ENCODE assay signal across 1 cellular context in the genomic region with DNA sequence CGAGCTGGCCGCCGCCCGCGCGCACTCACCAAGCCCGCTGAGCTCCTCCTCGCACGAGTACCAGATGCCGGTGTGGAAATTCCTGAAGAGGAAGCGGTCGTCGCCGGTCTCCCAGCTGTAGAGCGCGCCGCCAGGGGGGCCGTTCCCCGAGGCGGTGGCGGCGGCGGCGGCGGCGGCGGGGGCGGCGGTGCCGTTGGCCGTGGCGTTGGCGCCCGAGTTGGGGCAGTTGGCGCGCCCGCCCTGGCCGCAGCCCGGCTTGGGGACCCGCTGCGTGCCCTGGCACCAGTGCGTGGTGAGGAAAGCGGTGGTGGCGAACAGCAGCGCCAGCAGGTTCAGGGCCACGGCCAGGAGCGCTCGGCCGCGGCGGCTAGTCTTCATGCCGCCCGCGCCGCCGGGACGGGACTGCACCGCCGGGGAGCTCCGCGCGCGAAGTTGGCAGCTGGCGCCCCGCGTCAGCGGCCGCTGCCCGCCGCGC.
TF ChIP-seq lines count a peak whose summit lies in the region.

No MANE protein-coding gene starts in this region.

TF ChIP-seq in A549, 52 proteins besides CTCF, POLR2A, EP300 and RAD21 (continued from another document):
- TF ChIP-seq ESRRA (IDR thresholded peaks at IDR 0.05; ENCODE audit: borderline replicate concordance, low read length) (no peak), TFCP2L1 (CRISPR knock-in tag; IDR thresholded peaks at IDR 0.05) (no peak), GATA3 (IDR thresholded peaks at IDR 0.05; ENCODE audit: borderline replicate concordance) (no peak), PHF8 (IDR thresholded peaks at IDR 0.05; ENCODE audit: borderline replicate concordance, low read depth) (no peak), CBX8 (IDR thresholded peaks at IDR 0.05) (no peak)
